In genomic region chr9:114799441-114799840, GRCh38 we compare ENCODE assay signal across 16 cellular contexts. TPM values are rescaled to one million over a fixed set of nuclear protein-coding genes. Genes with fewer than 3 reads are reported as not detected.
DNase-seq lines count a peak whose midpoint lies in the region; ATAC-seq and TF ChIP-seq lines count a peak whose summit lies in the region.
"Had no signal": no experiment of that assay in that cellular context is flagged by ENCODE, and none has a peak within 500 bp of the region (broad histone marks: within the 10 kb centered on the region; RNA-seq: fewer than 3 reads in every experiment).

No MANE protein-coding gene starts in this region.

- no peaks in the 10 kb centered on the region for H3K9me3 Mint-ChIP-seq in endothelial cell (ENCODE audit: unreplicated experiment)
- H3K9me3 Mint-ChIP-seq in mesothelial cell of epicardium = no peaks in the 10 kb centered on the region
- H3K9me3 Mint-ChIP-seq: activated T-helper 2 cell treated with anti-CD3 and anti-CD28 coated beads, Interferon-gamma antibody, Interleukin-2, Interleukin-4, amounts not matched to agents 10 μg/mL and 5 μg/mL and 100 μg/mL, durations not matched to agents 14 hours and 24 hours and 36 hours had no signal

- H3K27me3 Mint-ChIP-seq in endothelial cell (ENCODE audit: unreplicated experiment) (no peaks in the 10 kb centered on the region), mesothelial cell of epicardium (ENCODE audit: low read depth) (no peaks in the 10 kb centered on the region)

- no peaks in the 10 kb centered on the region for H3K9me2 ChIP-seq in Karpas-422 (replicated peaks; ENCODE audit: insufficient read depth, low read length)

- H2AFZ ChIP-seq in Karpas-422 (ENCODE audit: low read length) = no peak overlapping the region

- no peak overlapping the region for H3K4me3 ChIP-seq in Karpas-422 (ENCODE audit: low read length)
- H3K4me3 ChIP-seq: dorsolateral prefrontal cortex, MG63, ovary, SJCRH30 had no signal

- H3K79me2 ChIP-seq in Karpas-422 (ENCODE audit: low read length) = peaks cover 16% of the 10 kb centered on the region

- no peak for ATAC-seq in GM19463 (IDR thresholded peaks at IDR 0.05; ENCODE audit: unreplicated experiment)

- no peaks in the 10 kb centered on the region for H3K36me3 Mint-ChIP-seq in endothelial cell (ENCODE audit: low read depth, unreplicated experiment)
- H3K36me3 Mint-ChIP-seq in mesothelial cell of epicardium = peaks cover 11% of the 10 kb centered on the region

- no peaks in the 10 kb centered on the region for H3K27me3 ChIP-seq in Karpas-422 (ENCODE audit: low read length)
- H3K27me3 ChIP-seq: MG63, ovary, SJCRH30 had no signal

- H3K27ac ChIP-seq in Karpas-422 (ENCODE audit: low read length) = peak overlapping the region; percentile 41; the same call in 1 of the 2 replicates
- H3K27ac ChIP-seq: dorsolateral prefrontal cortex, ovary, SJCRH30 had no signal

- H3K9ac ChIP-seq in Karpas-422 (ENCODE audit: low read length) = no peak overlapping the region

- H3K27ac Mint-ChIP-seq in endothelial cell (ENCODE audit: unreplicated experiment) (no peak overlapping the region), mesothelial cell of epicardium (peak overlapping the region; percentile 11)
- H3K27ac Mint-ChIP-seq: activated T-helper 2 cell treated with anti-CD3 and anti-CD28 coated beads, Interferon-gamma antibody, Interleukin-2, Interleukin-4, amounts not matched to agents 10 μg/mL and 5 μg/mL and 100 μg/mL, durations not matched to agents 14 hours and 24 hours and 36 hours had no signal

- DNase-seq in Caki2 (ENCODE audit: low read depth) (peak; percentile 48), Karpas-422 (peak; percentile 37), endothelial cell (ENCODE audit: low spot score) (peak; percentile 4), mesothelial cell of epicardium (ENCODE audit: low spot score in 2 of 2, unreplicated experiment in 2 of 2) (no peak), MV-4-11 (lab: John Stamatoyannopoulos, UW) (no peak), AG20443 (ENCODE audit: low spot score) (no peak), NCI-H146 treated with DMSO at 0.1 percent for 48 hours (lab: John Stamatoyannopoulos, UW; ENCODE audit: unreplicated experiment) (no peak)
- DNase-seq: activated CD4-positive, alpha-beta T cell treated with anti-CD3 and anti-CD28 coated beads, Interleukin-2, amount 50 U/mL, for 48 hours; DND-41; dorsolateral prefrontal cortex; MG63; NCI-H2029 treated with DMSO at 0.1 percent for 48 hours; ovary had no signal

- H3K4me2 ChIP-seq in Karpas-422 (ENCODE audit: low read depth, low read length, poor library complexity, severe bottlenecking) = no peak overlapping the region

- H4K20me1 ChIP-seq in Karpas-422 (ENCODE audit: insufficient read depth, low read depth, low read length) = peaks cover 5% of the 10 kb centered on the region; the same call in 1 of the 2 replicates

- peaks cover 7% of the 10 kb centered on the region for H3K4me1 Mint-ChIP-seq in endothelial cell (ENCODE audit: unreplicated experiment)
- H3K4me1 Mint-ChIP-seq in mesothelial cell of epicardium = peaks cover 45% of the 10 kb centered on the region

- no peak for TF ChIP-seq CTCF in endothelial cell (IDR thresholded peaks at IDR 0.05; ENCODE audit: unreplicated experiment)
- no peak for TF ChIP-seq CTCF in mesothelial cell of epicardium (IDR thresholded peaks at IDR 0.05; ENCODE audit: unreplicated experiment)

- H3K36me3 ChIP-seq in Karpas-422 (ENCODE audit: insufficient read depth, low read length) = peaks cover 51% of the 10 kb centered on the region
- H3K36me3 ChIP-seq: MG63, ovary, SJCRH30 had no signal

- in situ Hi-C loops in Caki2 (cut with HindIII; ENCODE audit: low pct_unique_long_range_greater_than_20kb, low sequenced_read_pairs) = no loop called here

- H3K4me3 Mint-ChIP-seq in endothelial cell (ENCODE audit: unreplicated experiment) (no peak overlapping the region), mesothelial cell of epicardium (no peak overlapping the region)

- H3K4me1 ChIP-seq in Karpas-422 (ENCODE audit: low read length) = peaks cover 61% of the 10 kb centered on the region

- no peaks in the 10 kb centered on the region for H3K9me3 ChIP-seq in Karpas-422 (ENCODE audit: low read length)
- H3K9me3 ChIP-seq: MG63, ovary, SJCRH30 had no signal

RNA-seq across cellular contexts. Expression of gene TNFSF15, which starts 6.4 kb away (rescaled TPM):
- 0.07 and 0.98 TPM in 2 replicates for total RNA-seq in Caki2 (2014; rRNA removed; shearing (Covaris generic); ENCODE audit: low replicate concordance)
- 20.6 and 32.5 TPM in 2 replicates for total RNA-seq in Karpas-422 (2014; rRNA removed; shearing (Covaris generic); ENCODE audit: low replicate concordance)
- total RNA-seq in endothelial cell (ENCODE audit: unreplicated experiment) (not detected), mesothelial cell of epicardium (11.7 to 12.2 TPM (median 12.2 TPM) in 3 replicates)

Comparison
In these comparisons a context has a peak if more than half of its experiments do, and no peak if none do; other contexts are left out.
1. DNase-seq: peak in Caki2 (single experiment), Karpas-422 (single experiment) and endothelial cell (single experiment); none in mesothelial cell of epicardium (0 of 2), MV-4-11 (single experiment), AG20443 (single experiment) and NCI-H146 treated with DMSO at 0.1 percent for 48 hours (single experiment).